ENCODE assay signal across 12 cellular contexts in the genomic region with DNA sequence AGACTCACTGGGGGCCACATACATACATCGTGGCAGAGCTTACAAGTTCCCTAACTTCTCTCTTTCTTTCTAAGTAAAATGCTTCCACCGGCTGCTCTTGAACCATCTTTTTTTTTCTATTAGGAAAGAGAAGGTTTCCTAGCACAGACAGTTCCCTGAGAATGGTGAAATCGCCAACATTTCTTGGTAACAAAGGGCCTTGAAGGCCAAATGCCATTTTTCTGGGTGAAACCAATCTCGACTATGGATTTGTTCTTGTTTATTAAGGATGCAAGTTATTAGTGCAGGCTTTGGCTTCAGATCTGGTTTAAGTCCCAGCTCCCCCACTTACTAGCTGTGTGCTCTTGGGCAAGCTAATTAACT. TPM values are rescaled to one million over a fixed set of nuclear protein-coding genes. Genes with fewer than 3 reads are reported as not detected.
DNase-seq lines count a peak whose midpoint lies in the region; ATAC-seq and TF ChIP-seq lines count a peak whose summit lies in the region.
"Had no signal": no experiment of that assay in that cellular context is flagged by ENCODE, and none has a peak within 500 bp of the region (broad histone marks: within the 10 kb centered on the region; RNA-seq: fewer than 3 reads in every experiment).

No MANE protein-coding gene starts in this region.

- H3K79me2 ChIP-seq in GM23248 (ENCODE audit: insufficient read depth), result peaks cover 41% of the 10 kb centered on the region

- peaks cover 6% of the 10 kb centered on the region for H3K36me3 Mint-ChIP-seq in stimulated activated memory B cell treated with anti-CD40 and anti-IgM and Interleukin-4, amounts not matched to agents 10 μg/mL and 1 μg/mL and 100 μg/mL, for 72 hours

- no peaks in the 10 kb centered on the region for H3K9me3 Mint-ChIP-seq in stimulated activated memory B cell treated with anti-CD40 and anti-IgM and Interleukin-4, amounts not matched to agents 10 μg/mL and 1 μg/mL and 100 μg/mL, for 72 hours
- H3K9me3 Mint-ChIP-seq: activated T-helper 2 cell treated with anti-CD3 and anti-CD28 coated beads, Interferon-gamma antibody, Interleukin-2, Interleukin-4, amounts not matched to agents 10 μg/mL and 5 μg/mL and 100 μg/mL, durations not matched to agents 14 hours and 24 hours and 36 hours had no signal

- peak overlapping the region; percentile 95 for H3K27ac Mint-ChIP-seq in stimulated activated memory B cell treated with anti-CD40 and anti-IgM and Interleukin-4, amounts not matched to agents 10 μg/mL and 1 μg/mL and 100 μg/mL, for 72 hours

- no peaks in the 10 kb centered on the region for H3K27me3 ChIP-seq in GM23248 (replicated peaks; ENCODE audit: insufficient read depth)
- H3K27me3 ChIP-seq in ascending aorta, result no peaks in the 10 kb centered on the region
- no peaks in the 10 kb centered on the region for H3K27me3 ChIP-seq in lung (ENCODE audit: control insufficient read depth, insufficient read depth)

- TF ChIP-seq CTCF in ascending aorta (IDR thresholded peaks at IDR 0.05) (no peak), lung (IDR thresholded peaks at IDR 0.05; ENCODE audit: control extremely low read depth, extremely low read depth) (no peak)

- H3K4me1 Mint-ChIP-seq in stimulated activated memory B cell treated with anti-CD40 and anti-IgM and Interleukin-4, amounts not matched to agents 10 μg/mL and 1 μg/mL and 100 μg/mL, for 72 hours, result peaks cover 56% of the 10 kb centered on the region

- in situ Hi-C loops in GM23248 (cut with MboI), result no loop called here

- no peaks in the 10 kb centered on the region for H3K27me3 Mint-ChIP-seq in stimulated activated memory B cell treated with anti-CD40 and anti-IgM and Interleukin-4, amounts not matched to agents 10 μg/mL and 1 μg/mL and 100 μg/mL, for 72 hours

- H3K4me2 ChIP-seq in GM23248 (ENCODE audit: unreplicated experiment), result peak overlapping the region; percentile 90

- ATAC-seq in lung (ENCODE audit: insufficient read depth, low FRiP score), result no peak
- no peak for ATAC-seq in stimulated activated memory B cell treated with anti-CD40 and anti-IgM and Interleukin-4, amounts not matched to agents 10 μg/mL and 1 μg/mL and 100 μg/mL, for 72 hours
- ATAC-seq in GM21390 (IDR thresholded peaks at IDR 0.05; ENCODE audit: unreplicated experiment), result no peak
- ATAC-seq in left colon, result no peak

- DNase-seq in GM23248 (no peak), ascending aorta (ENCODE audit: low spot score in 2 of 2) (no peak), lung (ENCODE audit: low spot score) (no peak), cortex of kidney (lab: John Stamatoyannopoulos, UW) (no peak), SIG-M5 (lab: John Stamatoyannopoulos, UW) (no peak), left colon (no peak)
- DNase-seq: Caco-2; NCI-H2029; stimulated activated CD4-positive, alpha-beta T cell treated with anti-CD3 and anti-CD28 coated beads, Interleukin-4, amount 100 ng/mL, for 4 hours had no signal

- peak overlapping the region; percentile 76 for H3K9ac ChIP-seq in GM23248

- H3K4me1 ChIP-seq in GM23248 (ENCODE audit: insufficient read depth) (peaks cover 75% of the 10 kb centered on the region), ascending aorta (peaks cover 8 to 38% of the 10 kb centered on the region in 2 donors), lung (ENCODE audit: control insufficient read depth in 2 of 2, insufficient read depth in 2 of 2, low read length in 2 of 2) (peaks cover 5 to 40% of the 10 kb centered on the region in 2 donors)

- peak overlapping the region; percentile 47 for H3K4me3 Mint-ChIP-seq in stimulated activated memory B cell treated with anti-CD40 and anti-IgM and Interleukin-4, amounts not matched to agents 10 μg/mL and 1 μg/mL and 100 μg/mL, for 72 hours

- H2AFZ ChIP-seq in GM23248, result no peak overlapping the region

- 0 out of 2 replicates have a peak overlapping the region, but pooled peaks have one; percentile 42 for H3K27ac ChIP-seq in GM23248
- H3K27ac ChIP-seq in ascending aorta, result peak overlapping the region; percentile 81 to 91
- H3K27ac ChIP-seq in lung (ENCODE audit: low read depth in 1 of 2, low read length in 1 of 2), result peak overlapping the region; percentile 73 to 78

- H4K20me1 ChIP-seq in GM23248 (ENCODE audit: insufficient read depth), result no peaks in the 10 kb centered on the region

- H3K36me3 ChIP-seq in GM23248 (ENCODE audit: low read depth) (peaks cover 10% of the 10 kb centered on the region; the same call in 1 of the 2 replicates), ascending aorta (peaks cover 18 to 66% of the 10 kb centered on the region in 2 donors), lung (ENCODE audit: control insufficient read depth in 2 of 2, insufficient read depth in 2 of 2, low read length in 2 of 2) (peaks cover 0 to 2% of the 10 kb centered on the region in 2 donors)

- no peaks in the 10 kb centered on the region for H3K9me2 ChIP-seq in GM23248 (ENCODE audit: insufficient read depth)

- intact Hi-C loops in ascending aorta (cut with DNase I), result loop anchor here (5.0 kb wide), 1 partner anchor 48 kb away; no protein-coding TSS in a partner anchor
- intact Hi-C loops in left colon (cut with DNase I, micrococcal nuclease), result no loop called here

- WGBS in GM23248 (ENCODE audit: low coverage in 1 of 2, low lambda C conversion rate in 2 of 2, missing lambda C conversion rate in 2 of 2), 2 experiments, result 41 to 48% methylated on average over 4 of the region's 4 CpGs
- WGBS in lung, 2 donors, result 52 to 80% methylated on average over 4 of the region's 4 CpGs

- peaks cover 79% of the 10 kb centered on the region for H3F3A ChIP-seq in GM23248 (ENCODE audit: insufficient read depth)

- H3K4me3 ChIP-seq in GM23248 (peak overlapping the region; percentile 69), ascending aorta (peak overlapping the region; percentile 36 to 77), lung (no peak overlapping the region)

- H3K9me3 ChIP-seq in GM23248 (ENCODE audit: low read depth), result no peaks in the 10 kb centered on the region
- H3K9me3 ChIP-seq in ascending aorta, result no peaks in the 10 kb centered on the region
- no peaks in the 10 kb centered on the region for H3K9me3 ChIP-seq in lung (ENCODE audit: control insufficient read depth in 2 of 2, insufficient read depth in 1 of 2, low read length in 1 of 2)
- H3K9me3 ChIP-seq: Caco-2 had no signal

RNA-seq across cellular contexts. Expression of a gene that starts 3.0 kb away (rescaled TPM):
- total RNA-seq in GM23248 (2014; rRNA removed; shearing (Covaris generic)), result 149 and 259 TPM in 2 replicates
- polyA plus RNA-seq in GM23248 (2016; fragmentation: Nextera tagmentation; extraction: Ambion mirVana) (187 and 189 TPM in 2 replicates), lung (100 to 1,000 TPM in 1 of 2 donors, 10 to 100 TPM in 1; 33.6 to 179 TPM)
- total RNA-seq in ascending aorta (634 TPM), lung (100 to 1,000 TPM in 1 of 2 donors, 10 to 100 TPM in 1; 95.7 to 101 TPM), left colon (1 to 10 TPM; 5.8 to 7.1 TPM)

Comparison
In these comparisons a context has a peak if more than half of its experiments do, and no peak if none do; other contexts are left out.
1. RNA of a gene that starts 3.0 kb away (total RNA-seq): 634 TPM in ascending aorta (single experiment), 149 to 259 TPM in GM23248 and 95.7 to 101 TPM in lung; 5.8 to 7.1 TPM in left colon; every median in the first group is over 10 times any median in the second.
2. Peak in every context shown above with its lines, with median percentiles within 50 percentile points of each other: H3K27ac ChIP-seq.